Comparison of ENCODE assay signal across 8 cellular contexts in the genomic region with DNA sequence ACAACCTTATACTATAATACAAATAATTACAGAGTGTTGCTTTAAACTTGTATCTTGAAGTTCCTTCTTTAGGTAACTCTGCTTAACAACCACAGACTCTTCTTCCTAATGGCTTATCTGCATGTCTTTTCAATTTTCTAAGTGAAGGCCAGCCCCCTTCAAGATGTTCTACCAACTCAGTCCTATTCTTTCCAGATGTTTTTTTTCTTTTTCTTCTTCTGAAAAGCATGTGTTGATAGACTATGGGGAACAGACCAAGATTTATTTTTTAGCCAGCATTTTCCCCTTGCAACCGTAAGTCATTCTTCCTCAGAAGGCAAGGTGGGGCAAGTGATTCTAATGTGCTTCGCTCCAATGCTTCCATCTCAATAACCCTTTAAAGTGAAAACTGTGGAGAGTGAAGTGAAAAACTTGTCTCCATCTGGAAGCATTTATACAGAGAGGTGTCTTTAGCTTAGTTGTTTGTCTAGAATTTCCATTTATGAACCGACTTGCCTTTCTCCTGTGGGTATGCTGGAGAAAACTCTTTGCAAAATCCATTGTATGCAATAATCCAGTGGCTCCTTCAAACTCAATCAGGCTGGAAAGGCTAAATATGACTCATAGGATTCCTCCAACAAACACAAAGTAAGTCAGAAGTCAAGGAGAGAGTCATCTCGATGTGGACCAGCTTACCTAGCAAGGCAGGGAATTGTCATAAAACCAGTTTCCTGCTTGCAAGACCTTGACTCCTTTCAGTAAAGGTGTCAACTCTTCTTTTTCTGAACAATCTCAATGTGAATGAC.
DNase-seq lines count a peak whose midpoint lies in the region; ATAC-seq, FAIRE-seq and TF ChIP-seq lines count a peak whose summit lies in the region.

No MANE protein-coding gene starts in this region.

- H3K9me3 ChIP-seq in DOHH2 (ENCODE audit: control insufficient read depth, insufficient read depth, low read length) = no peaks in the 10 kb centered on the region
- H3K9me3 ChIP-seq in trophoblast cell (ENCODE audit: insufficient read depth, low read depth, low read length) = no peaks in the 10 kb centered on the region

- WGBS in trophoblast cell (ENCODE audit: extremely low coverage, insufficient coverage, insufficient read length) = no CpG with 5 or more reads among the region's 4 CpGs

- H2BK5ac ChIP-seq in trophoblast cell (ENCODE audit: low read depth, low read length, poor library complexity) = peak overlapping the region; percentile 69

- TF ChIP-seq CTCF in DOHH2 (IDR thresholded peaks at IDR 0.05; ENCODE audit: low read depth, low read length, poor library complexity, severe bottlenecking) = no peak

- H3K36me3 ChIP-seq in DOHH2 (ENCODE audit: control insufficient read depth, low read length) (no peaks in the 10 kb centered on the region), trophoblast cell (ENCODE audit: control insufficient read depth in 1 of 2, insufficient read depth in 2 of 2, low read length in 2 of 2) (no peaks in the 10 kb centered on the region)

- no peak overlapping the region for H3K14ac ChIP-seq in trophoblast cell (ENCODE audit: low read length)

- H3K9ac ChIP-seq in trophoblast cell (ENCODE audit: low read length) = no peak overlapping the region

- no peak overlapping the region for H3K23ac ChIP-seq in trophoblast cell (ENCODE audit: low read length)

- H3K4me2 ChIP-seq in DOHH2 (ENCODE audit: low read length) (peak overlapping the region; percentile 61), trophoblast cell (ENCODE audit: low read length) (no peak overlapping the region)

- H3K4me3 ChIP-seq in DOHH2 (ENCODE audit: low read length) (peak overlapping the region; percentile 41; the same call in 1 of the 2 replicates), trophoblast cell (ENCODE audit: low read depth, low read length) (no peak overlapping the region)

- no peak overlapping the region for H2BK120ac ChIP-seq in trophoblast cell (ENCODE audit: insufficient read depth, low read length, poor library complexity)

- no peak overlapping the region for H4K12ac ChIP-seq in trophoblast cell (ENCODE audit: low read depth, low read length)

- H3K27me3 ChIP-seq in DOHH2 (ENCODE audit: control insufficient read depth, low read length) (0 out of 2 replicates have a peak, but pooled peaks cover 6% of the 10 kb centered on the region), trophoblast cell (ENCODE audit: insufficient read depth, low read length) (no peaks in the 10 kb centered on the region)

- peaks cover 49% of the 10 kb centered on the region for H3K4me1 ChIP-seq in DOHH2 (ENCODE audit: control insufficient read depth, low read length)
- peaks cover 21 to 32% of the 10 kb centered on the region in 2 experiments for H3K4me1 ChIP-seq in trophoblast cell (ENCODE audit: control insufficient read depth in 1 of 2, insufficient read depth in 2 of 2, low read length in 2 of 2)

- peak; percentile 82 for FAIRE-seq in RCC 7860 (lab: Jason Lieb, UNC)

- H3K9me2 ChIP-seq in DOHH2 (replicated peaks; ENCODE audit: control insufficient read depth, low read length) = no peaks in the 10 kb centered on the region

- ATAC-seq in esophagus mucosa (peak; percentile 84), left lobe of liver (no peak), GM19467 (IDR thresholded peaks at IDR 0.05; ENCODE audit: unreplicated experiment) (no peak), GM21737 (IDR thresholded peaks at IDR 0.05; ENCODE audit: unreplicated experiment) (no peak)

- no peak overlapping the region for H2AK5ac ChIP-seq in trophoblast cell (ENCODE audit: low read length)

- H4K20me1 ChIP-seq in DOHH2 (ENCODE audit: control insufficient read depth, insufficient read depth, low read depth, low read length) = no peaks in the 10 kb centered on the region

- H3K79me2 ChIP-seq in DOHH2 (ENCODE audit: control insufficient read depth, low read length) = no peaks in the 10 kb centered on the region
- peaks cover 5% of the 10 kb centered on the region for H3K79me2 ChIP-seq in trophoblast cell (ENCODE audit: control insufficient read depth, insufficient read depth, low read length, poor library complexity)

- no peak overlapping the region for H3K4ac ChIP-seq in trophoblast cell (ENCODE audit: low read depth, low read length)

- H3K27ac ChIP-seq in DOHH2 (ENCODE audit: low read depth, low read length) = peak overlapping the region; percentile 21; the same call in 1 of the 2 replicates
- peak overlapping the region; percentile 91 for H3K27ac ChIP-seq in trophoblast cell (ENCODE audit: low read depth, low read length)

- peaks cover 27% of the 10 kb centered on the region for H3K79me1 ChIP-seq in trophoblast cell (ENCODE audit: low read length)

- H3F3A ChIP-seq in DOHH2 (ENCODE audit: control insufficient read depth, insufficient read depth) = no peaks in the 10 kb centered on the region

- DNase-seq in RCC 7860 (ENCODE audit: low spot score) (peak; percentile 67), trophoblast cell (peak; percentile 67 to 91), left lobe of liver (ENCODE audit: low spot score) (no peak)
- no peak for DNase-seq in stimulated activated CD4-positive, alpha-beta T cell treated with anti-CD3 and anti-CD28 coated beads, Interleukin-1b, Interleukin-23, amount 100 ng/mL, for 48 hours

- H4K8ac ChIP-seq in trophoblast cell (ENCODE audit: low read depth, low read length) = no peak overlapping the region

- H3K18ac ChIP-seq in trophoblast cell (ENCODE audit: low read length) = no peak overlapping the region

- no peak overlapping the region for H2BK12ac ChIP-seq in trophoblast cell (ENCODE audit: low read length)

- peak overlapping the region; percentile 42 for H4K91ac ChIP-seq in trophoblast cell (ENCODE audit: low read depth, low read length)

- no peak overlapping the region for H2AFZ ChIP-seq in trophoblast cell (ENCODE audit: insufficient read depth, low read length, poor library complexity)

Comparison
In these comparisons a context has a peak if more than half of its experiments do, and no peak if none do; other contexts are left out.
1. DNase-seq: peak in RCC 7860 (single experiment) and trophoblast cell (2 of 2); none in left lobe of liver (single experiment) and stimulated activated CD4-positive, alpha-beta T cell treated with anti-CD3 and anti-CD28 coated beads, Interleukin-1b, Interleukin-23, amount 100 ng/mL, for 48 hours (single experiment).